In the genomic region with DNA sequence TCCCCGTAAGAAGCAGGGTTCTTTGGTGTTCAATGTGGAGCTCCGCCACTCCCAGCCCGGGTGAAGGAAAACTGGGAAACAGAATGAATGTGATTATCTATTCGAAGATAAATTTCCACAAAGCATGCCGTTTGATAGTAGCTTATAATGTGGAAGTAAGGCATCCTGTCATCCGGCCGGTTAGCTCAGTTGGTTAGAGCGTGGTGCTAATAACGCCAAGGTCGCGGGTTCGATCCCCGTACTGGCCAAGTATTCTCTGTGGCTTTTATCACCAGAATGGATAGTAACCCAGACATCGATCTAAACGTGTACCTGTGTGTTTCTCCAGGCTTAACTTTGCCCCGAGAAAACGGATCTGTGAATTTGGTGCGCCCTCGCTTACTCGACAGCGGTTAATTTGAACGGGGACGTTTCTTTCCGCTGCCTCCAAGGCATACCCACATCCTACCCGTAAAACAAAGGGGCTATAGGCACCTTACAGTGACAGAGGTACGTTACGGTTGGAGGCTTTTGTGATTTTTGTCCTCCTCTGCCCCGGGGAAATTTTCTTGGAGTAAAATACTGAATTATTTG, we compare ENCODE assay signal across 8 cellular contexts.
A peak's percentile ranks its signal among the peaks of the same experiment; 100 is the strongest.
DNase-seq lines count a peak whose midpoint lies in the region; ATAC-seq, FAIRE-seq and TF ChIP-seq lines count a peak whose summit lies in the region.

No MANE protein-coding gene starts in this region.

- peak overlapping the region; percentile 34 for H3K27ac ChIP-seq in RWPE2 (ENCODE audit: poor library complexity, severe bottlenecking)
- no peak overlapping the region for H3K27ac ChIP-seq in suprapubic skin

- H3K79me2 ChIP-seq in Loucy (ENCODE audit: insufficient read depth, low read length), result no peaks in the 10 kb centered on the region

- TF ChIP-seq CTCF in Loucy (conservative IDR thresholded peaks at IDR 0.05; ENCODE audit: low read length) (no peak), RWPE2 (IDR thresholded peaks at IDR 0.05; ENCODE audit: poor library complexity, severe bottlenecking) (no peak), suprapubic skin (IDR thresholded peaks at IDR 0.05) (no peak)

- no peaks in the 10 kb centered on the region for H4K20me1 ChIP-seq in Loucy (ENCODE audit: insufficient read depth, low read length, poor library complexity, severe bottlenecking)

- WGBS in suprapubic skin, result 1% methylated on average over 28 of the region's 28 CpGs

- H3K4me3 ChIP-seq in Loucy (ENCODE audit: low read length, poor library complexity, severe bottlenecking), result peak overlapping the region; percentile 92
- H3K4me3 ChIP-seq in RWPE2 (ENCODE audit: severe bottlenecking), result peak overlapping the region; percentile 58
- H3K4me3 ChIP-seq in suprapubic skin, result peak overlapping the region; percentile 57

- FAIRE-seq in H54 (lab: Jason Lieb, UNC) (peak; percentile 86), frontal cortex (lab: Jason Lieb, UNC) (no peak)

- peak overlapping the region; percentile 74 for H3K4me2 ChIP-seq in Loucy (ENCODE audit: low read depth, low read length, poor library complexity, severe bottlenecking)

- peak; percentile 42 for DNase-seq in DMS53 treated with DMSO at 0.1 percent for 48 hours (lab: John Stamatoyannopoulos, UW; ENCODE audit: unreplicated experiment)
- DNase-seq in H54 (ENCODE audit: insufficient read length, low spot score), result peak; percentile 51
- peak; percentile 74 for DNase-seq in RWPE2 (ENCODE audit: low spot score)
- peak; percentile 75 for DNase-seq in activated T-helper 9 cell treated with anti-CD3 and anti-CD28 coated beads, Interleukin-2, amount 50 U/mL, for 16 hours (ENCODE audit: low read depth)
- DNase-seq in frontal cortex (ENCODE audit: low spot score in 2 of 2), result peak; percentile 36 to 44
- peak; percentile 65 for DNase-seq in occipital lobe (lab: John Stamatoyannopoulos, UW)
- peak in 1 of 2 donors; percentile 83 for DNase-seq in suprapubic skin (ENCODE audit: low spot score in 2 of 2)

- H3K9me3 ChIP-seq in Loucy (ENCODE audit: insufficient read depth, low read depth, low read length), result no peaks in the 10 kb centered on the region
- H3K9me3 ChIP-seq in RWPE2 (ENCODE audit: severe bottlenecking), result no peaks in the 10 kb centered on the region
- no peaks in the 10 kb centered on the region for H3K9me3 ChIP-seq in suprapubic skin

- H3K9me2 ChIP-seq in Loucy (replicated peaks; ENCODE audit: low read depth, low read length), result no peaks in the 10 kb centered on the region

- H3K36me3 ChIP-seq in Loucy (ENCODE audit: insufficient read depth, low read length), result no peaks in the 10 kb centered on the region
- H3K36me3 ChIP-seq in RWPE2 (ENCODE audit: low read depth), result no peaks in the 10 kb centered on the region
- no peaks in the 10 kb centered on the region for H3K36me3 ChIP-seq in suprapubic skin

- H3K9ac ChIP-seq in Loucy (ENCODE audit: low read depth, low read length, poor library complexity, severe bottlenecking), result peak overlapping the region; percentile 87

- peaks cover 4% of the 10 kb centered on the region; the same call in 1 of the 2 replicates for H3F3A ChIP-seq in Loucy (ENCODE audit: low read depth)

- TF ChIP-seq EP300 in suprapubic skin (IDR thresholded peaks at IDR 0.05), result no peak

- peak; percentile 82 for ATAC-seq in RWPE2 (ENCODE audit: low read depth)

- H3K4me1 ChIP-seq in Loucy (ENCODE audit: insufficient read depth, low read length, poor library complexity, severe bottlenecking) (no peaks in the 10 kb centered on the region), RWPE2 (ENCODE audit: insufficient read depth, poor library complexity, severe bottlenecking) (peaks cover 6% of the 10 kb centered on the region), suprapubic skin (peaks cover 12% of the 10 kb centered on the region)

- H3K27me3 ChIP-seq in Loucy (ENCODE audit: insufficient read depth, low read length, poor library complexity, severe bottlenecking) (no peaks in the 10 kb centered on the region), RWPE2 (ENCODE audit: insufficient read depth, poor library complexity, severe bottlenecking) (no peaks in the 10 kb centered on the region), suprapubic skin (peaks cover 12% of the 10 kb centered on the region)

- H2AFZ ChIP-seq in Loucy (ENCODE audit: low read length), result peak overlapping the region; percentile 95

- TF ChIP-seq POLR2A in H54 (IDR thresholded peaks at IDR 0.05; ENCODE audit: low read depth, low read length) (no peak), suprapubic skin (IDR thresholded peaks at IDR 0.05) (no peak)
